ENCODE assay signal across 1 cellular context in the genomic region with DNA sequence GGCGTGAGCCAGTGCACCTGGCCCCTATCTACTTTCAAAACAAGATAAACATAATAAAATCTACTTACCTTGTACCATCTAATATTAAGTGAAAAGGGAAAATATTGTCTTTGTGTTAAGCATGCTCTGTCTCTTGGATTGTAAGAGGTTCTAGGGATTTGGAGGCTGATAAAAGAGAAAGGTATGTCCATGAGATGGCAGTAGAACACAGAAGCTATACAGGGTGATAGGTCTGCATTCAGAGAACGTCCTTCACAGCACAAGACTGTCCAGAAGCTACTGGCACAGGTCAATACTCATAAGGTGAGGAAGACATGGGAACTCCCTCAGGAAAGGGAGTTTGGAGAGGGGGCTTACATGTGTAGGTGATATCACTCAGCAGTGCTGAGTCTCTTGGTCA.
TF ChIP-seq lines count a peak whose summit lies in the region.

No MANE protein-coding gene starts in this region.

TF ChIP-seq in A549, 52 proteins besides CTCF, POLR2A, EP300 and RAD21 (continued from another document):
- TF ChIP-seq, protein P1, sequence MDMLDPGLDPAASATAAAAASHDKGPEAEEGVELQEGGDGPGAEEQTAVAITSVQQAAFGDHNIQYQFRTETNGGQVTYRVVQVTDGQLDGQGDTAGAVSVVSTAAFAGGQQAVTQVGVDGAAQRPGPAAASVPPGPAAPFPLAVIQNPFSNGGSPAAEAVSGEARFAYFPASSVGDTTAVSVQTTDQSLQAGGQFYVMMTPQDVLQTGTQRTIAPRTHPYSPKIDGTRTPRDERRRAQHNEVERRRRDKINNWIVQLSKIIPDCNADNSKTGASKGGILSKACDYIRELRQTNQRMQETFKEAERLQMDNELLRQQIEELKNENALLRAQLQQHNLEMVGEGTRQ (IDR thresholded peaks at IDR 0.05): no peak
